Comparison of ENCODE assay signal across 24 cellular contexts in genomic region chr10:97798958-97799565, GRCh38. TPM values are rescaled to one million over a fixed set of nuclear protein-coding genes. Genes with fewer than 3 reads are reported as not detected.
DNase-seq lines count a peak whose midpoint lies in the region; ATAC-seq and TF ChIP-seq lines count a peak whose summit lies in the region.
"Had no signal": no experiment of that assay in that cellular context is flagged by ENCODE, and none has a peak within 500 bp of the region (broad histone marks: within the 10 kb centered on the region; RNA-seq: fewer than 3 reads in every experiment).

No MANE protein-coding gene starts in this region.

- no peak for ATAC-seq in SK-N-SH treated with all-trans-retinoic acid at 6 μM for 48 hours
- no peak for ATAC-seq in natural killer cell treated with Interleukin-12 subunit alpha and Interleukin-12 subunit beta and Interleukin-15 and Interleukin-18, amount 100 ng/mL, for 72 hours

- TF ChIP-seq RAD21 in SK-N-SH (IDR thresholded peaks at IDR 0.05; ENCODE audit: low read length), result no peak

- no peaks in the 10 kb centered on the region for H3K79me2 ChIP-seq in SK-N-SH (ENCODE audit: insufficient read depth)

- H3K36me3 Mint-ChIP-seq in natural killer cell treated with Interleukin-12 subunit alpha and Interleukin-12 subunit beta and Interleukin-15 and Interleukin-18, amount 100 ng/mL, for 72 hours, result peaks cover 9% of the 10 kb centered on the region
- H3K36me3 Mint-ChIP-seq: CD14-positive monocyte had no signal

- H3K9ac ChIP-seq in SK-N-SH, result no peak overlapping the region

- DNase-seq in SK-N-SH (no peak), LoVo (ENCODE audit: low spot score) (peak; percentile 15), amniotic epithelial cell (ENCODE audit: low read depth) (peak; percentile 3), NOMO-1 treated with dmso at 0.1 percent for 144 hours (lab: John Stamatoyannopoulos, UW; ENCODE audit: unreplicated experiment) (no peak), islet precursor cell (no peak), cerebellar cortex (ENCODE audit: low spot score) (no peak)
- DNase-seq in natural killer cell treated with Interleukin-12 subunit alpha and Interleukin-12 subunit beta and Interleukin-15 and Interleukin-18, amount 100 ng/mL, for 72 hours (ENCODE audit: low spot score), result peak; percentile 44
- DNase-seq: 8988T; ACHN; BE2C; Calu3; CD8-positive, alpha-beta memory T cell; DND-41; KBM-7; MG63; NCI-H1105 treated with DMSO at 0.1 percent for 48 hours; NCI-H146; NCI-H2029; NCI-H446 treated with DMSO at 0.1 percent for 48 hours; NCI-H526; OCI-M1; Peyer's patch had no signal

- POLR2A ChIA-PET in SK-N-SH (lab: Yijun Ruan, JAX), result no interaction called here

- H3K27ac ChIP-seq in SK-N-SH (ENCODE audit: low read depth in 2 of 2, low read length in 1 of 2), result no peak overlapping the region
- H3K27ac ChIP-seq: Peyer's patch had no signal

- no peaks in the 10 kb centered on the region for H3K9me3 ChIP-seq in SK-N-SH
- H3K9me3 ChIP-seq: BE2C had no signal

- no peak for TF ChIP-seq CTCF in SK-N-SH (IDR thresholded peaks at IDR 0.05)

- H3K4me1 Mint-ChIP-seq in natural killer cell treated with Interleukin-12 subunit alpha and Interleukin-12 subunit beta and Interleukin-15 and Interleukin-18, amount 100 ng/mL, for 72 hours (ENCODE audit: low read depth in 2 of 2), result peaks cover 9 to 21% of the 10 kb centered on the region in 2 donors

- no peaks in the 10 kb centered on the region for H3F3A ChIP-seq in SK-N-SH (replicated peaks; ENCODE audit: insufficient read depth)

- no peak overlapping the region for H3K4me2 ChIP-seq in SK-N-SH

- no peaks in the 10 kb centered on the region for H3K4me1 ChIP-seq in SK-N-SH (ENCODE audit: control insufficient read depth in 1 of 2, insufficient read depth in 2 of 2, low read depth in 1 of 2, low read length in 1 of 2)
- H3K4me1 ChIP-seq: BE2C, Peyer's patch had no signal

- no peak overlapping the region for H3K4me3 ChIP-seq in SK-N-SH (ENCODE audit: low read depth in 2 of 2, low read length in 1 of 2)
- H3K4me3 ChIP-seq: MG63, Peyer's patch had no signal

- no peak overlapping the region for H3K27ac Mint-ChIP-seq in natural killer cell treated with Interleukin-12 subunit alpha and Interleukin-12 subunit beta and Interleukin-15 and Interleukin-18, amount 100 ng/mL, for 72 hours
- H3K27ac Mint-ChIP-seq: CD14-positive monocyte had no signal

- H3K36me3 ChIP-seq in SK-N-SH (replicated peaks in 1 of 2; ENCODE audit: control insufficient read depth in 1 of 2, insufficient read depth in 2 of 2, low read length in 1 of 2), result no peaks in the 10 kb centered on the region
- H3K36me3 ChIP-seq: BE2C, MG63, Peyer's patch had no signal

- no peaks in the 10 kb centered on the region for H4K20me1 ChIP-seq in SK-N-SH (ENCODE audit: insufficient read depth)

- peaks cover 7% of the 10 kb centered on the region for H3K9me3 Mint-ChIP-seq in natural killer cell treated with Interleukin-12 subunit alpha and Interleukin-12 subunit beta and Interleukin-15 and Interleukin-18, amount 100 ng/mL, for 72 hours

- WGBS in SK-N-SH (ENCODE audit: low lambda C conversion rate), result 40% methylated on average over 1 of the region's 1 CpG

- H3K9me2 ChIP-seq in SK-N-SH, result no peaks in the 10 kb centered on the region

- H3K27me3 Mint-ChIP-seq in natural killer cell treated with Interleukin-12 subunit alpha and Interleukin-12 subunit beta and Interleukin-15 and Interleukin-18, amount 100 ng/mL, for 72 hours, result peaks cover 4 to 6% of the 10 kb centered on the region in 2 donors

- no peak overlapping the region for H3K4me3 Mint-ChIP-seq in natural killer cell treated with Interleukin-12 subunit alpha and Interleukin-12 subunit beta and Interleukin-15 and Interleukin-18, amount 100 ng/mL, for 72 hours
- H3K4me3 Mint-ChIP-seq: CD14-positive monocyte had no signal

- CTCF ChIA-PET in SK-N-SH (lab: Yijun Ruan, JAX), result interaction anchor here (1.4 kb wide), 1 partner anchor 70 kb away, joined by 9 read pairs; no protein-coding TSS in a partner anchor

- no peaks in the 10 kb centered on the region; the same call in 1 of the 2 replicates for H3K27me3 ChIP-seq in SK-N-SH (ENCODE audit: insufficient read depth)
- H3K27me3 ChIP-seq: BE2C, MG63, Peyer's patch had no signal

- no peak for TF ChIP-seq EP300 in SK-N-SH (IDR thresholded peaks at IDR 0.05; ENCODE audit: borderline replicate concordance in 1 of 2, low read depth in 1 of 2, low read length in 1 of 2)

- H2AFZ ChIP-seq in SK-N-SH (ENCODE audit: low read depth), result no peak overlapping the region

TF ChIP-seq in SK-N-SH treated with all-trans-retinoic acid at 6 μM for 48 hours, 23 proteins besides CTCF, POLR2A, EP300 and RAD21:
- peak; percentile 84 for TF ChIP-seq ZFP30 (CRISPR knock-in tag; IDR thresholded peaks at IDR 0.05)
- no peak for TF ChIP-seq SNAI2 (CRISPR knock-in tag; IDR thresholded peaks at IDR 0.05)
- TF ChIP-seq PPARA (CRISPR knock-in tag; IDR thresholded peaks at IDR 0.05; ENCODE audit: borderline replicate concordance), result no peak

TF ChIP-seq in SK-N-SH, 30 proteins besides CTCF, POLR2A, EP300 and RAD21:
- TF ChIP-seq NRF1 (IDR thresholded peaks at IDR 0.05; ENCODE audit: low read depth, low read length) (no peak), CHD2 (IDR thresholded peaks at IDR 0.05; ENCODE audit: low read length, partially characterized antibody) (no peak), JUND (IDR thresholded peaks at IDR 0.05) (no peak), RCOR1 (IDR thresholded peaks at IDR 0.05; ENCODE audit: low read length) (no peak), REST (IDR thresholded peaks at IDR 0.05; ENCODE audit: low read depth, low read length) (no peak), IRF3 (IDR thresholded peaks at IDR 0.05; ENCODE audit: low read depth, low read length) (no peak), RXRA (IDR thresholded peaks at IDR 0.05; ENCODE audit: borderline replicate concordance, low read depth) (no peak), TAF1 (IDR thresholded peaks at IDR 0.05; ENCODE audit: borderline replicate concordance, low read depth, low read length) (no peak), RFX5 (IDR thresholded peaks at IDR 0.05; ENCODE audit: low read length) (no peak), MEF2A (IDR thresholded peaks at IDR 0.05; ENCODE audit: borderline replicate concordance, low read depth) (no peak), USF1 (IDR thresholded peaks at IDR 0.05; ENCODE audit: borderline replicate concordance, low read depth) (no peak), NFIC (IDR thresholded peaks at IDR 0.05; ENCODE audit: borderline replicate concordance) (no peak), POLR2AphosphoS5 (IDR thresholded peaks at IDR 0.05; ENCODE audit: low read depth, low read length) (no peak)

RNA-seq across cellular contexts. Expression of gene SFRP5, which starts 27.3 kb away (rescaled TPM):
- polyA plus RNA-seq in SK-N-SH (2012; rRNA removed), result not detected in 2 replicates
- 0.01 TPM in 1 of 2 replicates, not detected in the other for polyA plus RNA-seq in SK-N-SH (2012; cell fraction: cytosol; rRNA removed)
- not detected in 2 replicates for polyA plus RNA-seq in SK-N-SH (2012; cell fraction: nucleus; rRNA removed)
- total RNA-seq in natural killer cell treated with Interleukin-12 subunit alpha and Interleukin-12 subunit beta and Interleukin-15 and Interleukin-18, amount 100 ng/mL, for 72 hours, result not detected
- total RNA-seq: CD8-positive, alpha-beta memory T cell had no signal
- polyA plus RNA-seq: CD14-positive monocyte had no signal

RNA-seq across cellular contexts. Expression of gene GOLGA7B, which starts 50.6 kb away (rescaled TPM):
- polyA plus RNA-seq in SK-N-SH (2012; rRNA removed), result 0.03 and 0.13 TPM in 2 replicates
- polyA plus RNA-seq in SK-N-SH (2012; cell fraction: cytosol; rRNA removed), result 0.08 and 0.22 TPM in 2 replicates
- 0.18 and 0.31 TPM in 2 replicates for polyA plus RNA-seq in SK-N-SH (2012; cell fraction: nucleus; rRNA removed)
- 1 to 10 TPM; 1.8 to 2.8 TPM for total RNA-seq in natural killer cell treated with Interleukin-12 subunit alpha and Interleukin-12 subunit beta and Interleukin-15 and Interleukin-18, amount 100 ng/mL, for 72 hours
- polyA plus RNA-seq: CD14-positive monocyte had no signal

Comparison
In these comparisons a context has a peak if more than half of its experiments do, and no peak if none do; other contexts are left out.
1. DNase-seq: peak in LoVo (single experiment), amniotic epithelial cell (single experiment) and natural killer cell treated with Interleukin-12 subunit alpha and Interleukin-12 subunit beta and Interleukin-15 and Interleukin-18, amount 100 ng/mL, for 72 hours (single experiment); none in SK-N-SH (single experiment), NOMO-1 treated with dmso at 0.1 percent for 144 hours (single experiment), islet precursor cell (single experiment) and cerebellar cortex (single experiment).